27 cellular contexts compared by ENCODE assay signal in genomic region chr14:36215217-36215598, GRCh38. TPM values are rescaled to one million over a fixed set of nuclear protein-coding genes. Genes with fewer than 3 reads are reported as not detected.
"Had no signal": no experiment of that assay in that cellular context is flagged by ENCODE, and none has a peak within 500 bp of the region (broad histone marks: within the 10 kb centered on the region; RNA-seq: fewer than 3 reads in every experiment).

No MANE protein-coding gene starts in this region.

- H3K27ac ChIP-seq: body of pancreas, cardiac muscle cell, heart left ventricle, ovary, psoas muscle, tibial artery, WERI-Rb-1 had no signal

- H3K4me3 ChIP-seq: body of pancreas, cardiac muscle cell, heart left ventricle, ovary, psoas muscle, tibial artery had no signal

- H3K9me3 ChIP-seq: body of pancreas, heart left ventricle, ovary, psoas muscle, tibial artery had no signal

- ATAC-seq: activated CD8-positive, alpha-beta T cell treated with anti-CD3 and anti-CD28 coated beads for 36 hours; body of pancreas; heart left ventricle; left cardiac atrium; naive thymus-derived CD4-positive, alpha-beta T cell; psoas muscle; right cardiac atrium; stimulated activated naive CD8-positive, alpha-beta T cell treated with anti-CD3 and anti-CD28 coated beads, Interleukin-15, Interleukin-2, amounts not matched to agents 100 U/mL and 50 U/mL, for 24 hours had no signal

- H3K4me1 ChIP-seq: body of pancreas, heart left ventricle, psoas muscle, tibial artery had no signal

- H3K27me3 ChIP-seq: ovary, tibial artery had no signal

- H3K36me3 ChIP-seq: cardiac muscle cell, heart left ventricle, ovary, tibial artery, WERI-Rb-1 had no signal

- DNase-seq: activated CD4-positive, alpha-beta T cell treated with anti-CD3 and anti-CD28 coated beads, Interleukin-2, amount 10 ng/mL, durations not matched to agents 7 days and 5 days; activated CD4-positive, CD25-positive, alpha-beta regulatory T cell treated with anti-CD3 and anti-CD28 coated beads, Interleukin-2, amount 50 U/mL, for 72 hours; activated CD8-positive, alpha-beta T cell treated with anti-CD3 and anti-CD28 coated beads for 36 hours; activated gamma-delta T cell treated with Interleukin-2 at 50 U/mL for 16 hours; anterior cingulate cortex; body of pancreas; heart left ventricle; islet precursor cell; left cardiac atrium; naive thymus-derived CD4-positive, alpha-beta T cell; ovary; psoas muscle; right cardiac atrium; stimulated activated CD4-positive, alpha-beta T cell treated with anti-CD3 and anti-CD28 coated beads, Interleukin-12 subunit alpha, Interleukin-12 subunit beta, amount 100 ng/mL, for 4 hours; stimulated activated CD4-positive, alpha-beta T cell treated with anti-CD3 and anti-CD28 coated beads, Interleukin-4, amount 100 ng/mL, for 4 hours; stimulated activated naive CD8-positive, alpha-beta T cell treated with anti-CD3 and anti-CD28 coated beads, Interleukin-15, Interleukin-2, amounts not matched to agents 100 U/mL and 50 U/mL, for 24 hours; substantia nigra; tibial artery; WERI-Rb-1 had no signal

RNA-seq across cellular contexts. Expression of gene PTCSC3, which starts 38.7 kb away (rescaled TPM):
- total RNA-seq: activated CD4-positive, alpha-beta T cell treated with anti-CD3 and anti-CD28 coated beads, Interleukin-2, amount 10 ng/mL, durations not matched to agents 7 days and 5 days; activated CD8-positive, alpha-beta T cell treated with anti-CD3 and anti-CD28 coated beads for 36 hours; activated T-helper 1 cell treated with anti-CD3 and anti-CD28 coated beads, Interleukin-12 subunit alpha, Interleukin-12 subunit beta, Interleukin-2, Interleukin-4 antibody, amounts not matched to agents 30 ng/mL and 10 ng/mL and 1 ng/mL, durations not matched to agents 14 hours and 24 hours and 36 hours; body of pancreas; cardiac muscle cell; cerebellum; epithelial cell of proximal tubule; fibroblast of villous mesenchyme; heart left ventricle; left cardiac atrium; lung microvascular endothelial cell; naive thymus-derived CD4-positive, alpha-beta T cell; ovary; psoas muscle; right cardiac atrium; skeletal muscle tissue; T-helper 2 cell treated with Interferon-gamma antibody and Interleukin-4, amounts not matched to agents 100 ng/mL and 5 ng/mL, for 36 hours had no signal
